8 cellular contexts compared by ENCODE assay signal in genomic region chr14:23056257-23056955, GRCh38. TPM values are rescaled to one million over a fixed set of nuclear protein-coding genes. Genes with fewer than 3 reads are reported as not detected.
DNase-seq lines count a peak whose midpoint lies in the region; ATAC-seq and TF ChIP-seq lines count a peak whose summit lies in the region.

No MANE protein-coding gene starts in this region.

- peak overlapping the region; percentile 82 for H3K4me3 Mint-ChIP-seq in mesothelial cell of epicardium

- H3K4me1 Mint-ChIP-seq in mesothelial cell of epicardium: peaks cover 18% of the 10 kb centered on the region

- H3K36me3 ChIP-seq in ectodermal cell (ENCODE audit: control insufficient read depth, insufficient read depth, low read length): peaks cover 24% of the 10 kb centered on the region

- peak; percentile 56 for TF ChIP-seq CTCF in mesothelial cell of epicardium (IDR thresholded peaks at IDR 0.05; ENCODE audit: unreplicated experiment)

- no peaks in the 10 kb centered on the region for H3K9me3 ChIP-seq in ectodermal cell (ENCODE audit: control insufficient read depth, low read length)

- no peaks in the 10 kb centered on the region for H3K27me3 ChIP-seq in ectodermal cell (ENCODE audit: control insufficient read depth, insufficient read depth, low read length, poor library complexity, severe bottlenecking)

- DNase-seq in activated CD4-positive, alpha-beta T cell treated with anti-CD3 and anti-CD28 coated beads for 1 hour: peak; percentile 60
- DNase-seq in mesothelial cell of epicardium (ENCODE audit: low spot score in 2 of 2, unreplicated experiment in 2 of 2) (peak in 1 of 2 experiments; percentile 71), GDM1 (lab: John Stamatoyannopoulos, UW) (no peak)
- peak; percentile 47 to 57 for DNase-seq in stimulated activated CD8-positive, alpha-beta memory T cell treated with anti-CD3 and anti-CD28 coated beads, Interleukin-7, amount 100 ng/mL, for 4 hours (ENCODE audit: low read depth in 2 of 2)

- peak overlapping the region; percentile 68 for H3K4me3 ChIP-seq in ectodermal cell (ENCODE audit: insufficient read depth, low read depth, low read length)

- H3K27me3 Mint-ChIP-seq in mesothelial cell of epicardium (ENCODE audit: low read depth): no peaks in the 10 kb centered on the region

- H3K4me1 ChIP-seq in ectodermal cell (ENCODE audit: control insufficient read depth, insufficient read depth, low read length): peaks cover 4% of the 10 kb centered on the region

- WGBS in ectodermal cell, 2 experiments: 4 to 8% methylated on average over 14 of the region's 14 CpGs

- H3K27ac Mint-ChIP-seq in mesothelial cell of epicardium: peak overlapping the region; percentile 80

- ATAC-seq in GM18907 (IDR thresholded peaks at IDR 0.05; ENCODE audit: unreplicated experiment) (peak; percentile 54), HG03378 (IDR thresholded peaks at IDR 0.05; ENCODE audit: unreplicated experiment) (peak; percentile 55), HG03520 (IDR thresholded peaks at IDR 0.05; ENCODE audit: unreplicated experiment) (no peak)

- no peak overlapping the region for H3K27ac ChIP-seq in ectodermal cell (ENCODE audit: insufficient read depth, low read depth, low read length, poor library complexity, severe bottlenecking)

- peaks cover 5% of the 10 kb centered on the region for H3K36me3 Mint-ChIP-seq in mesothelial cell of epicardium

- H3K9me3 Mint-ChIP-seq in mesothelial cell of epicardium: no peaks in the 10 kb centered on the region

RNA-seq across cellular contexts. Expression of gene CDH24, which starts 0.9 kb away (rescaled TPM):
- 53.4 TPM for polyA plus RNA-seq in ectodermal cell (2013, experiment 1 of 4)
- 52.0 TPM for polyA plus RNA-seq in ectodermal cell (2013, experiment 2 of 4)
- 44.6 TPM for polyA plus RNA-seq in ectodermal cell (2013, experiment 3 of 4)
- 47.3 TPM for polyA plus RNA-seq in ectodermal cell (2013, experiment 4 of 4)
- 26.4 to 30.4 TPM (median 29.3 TPM) in 3 replicates for total RNA-seq in mesothelial cell of epicardium

RNA-seq across cellular contexts. Expression of gene PSMB11, which starts 14.4 kb away (rescaled TPM):
- not detected for polyA plus RNA-seq in ectodermal cell (2013, experiment 1 of 4)
- not detected for polyA plus RNA-seq in ectodermal cell (2013, experiment 2 of 4)
- not detected for polyA plus RNA-seq in ectodermal cell (2013, experiment 3 of 4)
- polyA plus RNA-seq in ectodermal cell (2013, experiment 4 of 4): not detected
- total RNA-seq in mesothelial cell of epicardium: 0.09 TPM in 1 of 3 replicates, not detected in the others

RNA-seq across cellular contexts. Expression of gene PSMB5, which starts 21.7 kb away (rescaled TPM):
- 221 TPM for polyA plus RNA-seq in ectodermal cell (2013, experiment 1 of 4)
- 233 TPM for polyA plus RNA-seq in ectodermal cell (2013, experiment 2 of 4)
- 176 TPM for polyA plus RNA-seq in ectodermal cell (2013, experiment 3 of 4)
- polyA plus RNA-seq in ectodermal cell (2013, experiment 4 of 4): 173 TPM
- 121 to 124 TPM (median 123 TPM) in 3 replicates for total RNA-seq in mesothelial cell of epicardium

RNA-seq across cellular contexts. Expression of gene ACIN1, which starts 38.5 kb away (rescaled TPM):
- 348 TPM for polyA plus RNA-seq in ectodermal cell (2013, experiment 1 of 4)
- polyA plus RNA-seq in ectodermal cell (2013, experiment 2 of 4): 376 TPM
- polyA plus RNA-seq in ectodermal cell (2013, experiment 3 of 4): 247 TPM
- 287 TPM for polyA plus RNA-seq in ectodermal cell (2013, experiment 4 of 4)
- 372 to 401 TPM (median 374 TPM) in 3 replicates for total RNA-seq in mesothelial cell of epicardium

RNA-seq across cellular contexts. Expression of gene C14orf119, which starts 38.9 kb away (rescaled TPM):
- polyA plus RNA-seq in ectodermal cell (2013, experiment 1 of 4): 50.3 TPM
- 56.0 TPM for polyA plus RNA-seq in ectodermal cell (2013, experiment 2 of 4)
- 58.7 TPM for polyA plus RNA-seq in ectodermal cell (2013, experiment 3 of 4)
- 52.6 TPM for polyA plus RNA-seq in ectodermal cell (2013, experiment 4 of 4)
- 43.2 to 48.5 TPM (median 45.6 TPM) in 3 replicates for total RNA-seq in mesothelial cell of epicardium
